In genomic region chrX:48021026-48021900, GRCh38 we compare ENCODE assay signal across 1 cellular context.
TF ChIP-seq lines count a peak whose summit lies in the region.

No MANE protein-coding gene starts in this region.

TF ChIP-seq in HEK293, 187 proteins besides CTCF, POLR2A, EP300 and RAD21 (continued from another document):
- TF ChIP-seq, protein P1, sequence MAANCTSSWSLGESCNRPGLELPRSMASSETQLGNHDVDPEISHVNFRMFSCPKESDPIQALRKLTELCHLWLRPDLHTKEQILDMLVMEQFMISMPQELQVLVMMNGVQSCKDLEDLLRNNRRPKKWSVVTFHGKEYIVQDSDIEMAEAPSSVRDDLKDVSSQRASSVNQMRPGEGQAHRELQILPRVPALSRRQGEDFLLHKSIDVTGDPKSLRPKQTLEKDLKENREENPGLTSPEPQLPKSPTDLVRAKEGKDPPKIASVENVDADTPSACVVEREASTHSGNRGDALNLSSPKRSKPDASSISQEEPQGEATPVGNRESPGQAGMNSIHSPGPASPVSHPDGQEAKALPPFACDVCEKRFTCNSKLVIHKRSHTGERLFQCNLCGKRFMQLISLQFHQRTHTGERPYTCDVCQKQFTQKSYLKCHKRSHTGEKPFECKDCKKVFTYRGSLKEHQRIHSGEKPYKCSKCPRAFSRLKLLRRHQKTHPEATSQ (tag by site-specific recombination; IDR thresholded peaks at IDR 0.05), result no peak
- TF ChIP-seq ZNF843 (tag by site-specific recombination; IDR thresholded peaks at IDR 0.05) (no peak), ZNF514 (tag by site-specific recombination; IDR thresholded peaks at IDR 0.05) (no peak), MEIS1 (CRISPR knock-in tag; IDR thresholded peaks at IDR 0.05; ENCODE audit: borderline replicate concordance) (no peak), ZNF768 (tag by site-specific recombination; IDR thresholded peaks at IDR 0.05) (no peak), ZNF837 (tag by site-specific recombination; IDR thresholded peaks at IDR 0.05) (no peak), ZNF202 (tag by site-specific recombination; IDR thresholded peaks at IDR 0.05; ENCODE audit: borderline replicate concordance) (no peak), ZNF175 (tag by site-specific recombination; IDR thresholded peaks at IDR 0.05) (no peak), ZNF48 (tag by site-specific recombination; IDR thresholded peaks at IDR 0.05) (no peak), ZNF596 (tag by site-specific recombination; IDR thresholded peaks at IDR 0.05) (no peak), ZNF560 (tag by site-specific recombination; IDR thresholded peaks at IDR 0.05; ENCODE audit: borderline replicate concordance) (no peak), ZNF654 (tag by site-specific recombination; IDR thresholded peaks at IDR 0.05; ENCODE audit: low read depth) (no peak), SP3 (tag by site-specific recombination; IDR thresholded peaks at IDR 0.05) (peak; percentile 65), ZNF274 (IDR thresholded peaks at IDR 0.05; ENCODE audit: low read length) (no peak), ZNF274 (tag by site-specific recombination; IDR thresholded peaks at IDR 0.05; ENCODE audit: borderline replicate concordance) (no peak), SCRT1 (tag by site-specific recombination; IDR thresholded peaks at IDR 0.05; ENCODE audit: borderline replicate concordance) (peak; percentile 94), ZNF112 (tag by site-specific recombination; IDR thresholded peaks at IDR 0.05) (no peak), ZNF23 (tag by site-specific recombination; IDR thresholded peaks at IDR 0.05; ENCODE audit: borderline replicate concordance) (no peak), KLF9 (tag by site-specific recombination; IDR thresholded peaks at IDR 0.05; ENCODE audit: low read depth) (no peak), ZBTB17 (tag by site-specific recombination; IDR thresholded peaks at IDR 0.05) (peak; percentile 83), ZNF660 (tag by site-specific recombination; IDR thresholded peaks at IDR 0.05) (0 out of 2 replicates have a peak, but pooled peaks have one; percentile 3), ZNF561 (tag by site-specific recombination; IDR thresholded peaks at IDR 0.05; ENCODE audit: borderline replicate concordance) (no peak), OVOL3 (tag by site-specific recombination; IDR thresholded peaks at IDR 0.05) (no peak), KLF1 (tag by site-specific recombination; IDR thresholded peaks at IDR 0.05) (no peak), SP7 (tag by site-specific recombination; IDR thresholded peaks at IDR 0.05) (peak; percentile 67; the same call in 1 of the 2 replicates), ZNF488 (tag by site-specific recombination; IDR thresholded peaks at IDR 0.05) (no peak), ZNF174 (tag by site-specific recombination; IDR thresholded peaks at IDR 0.05) (no peak), KLF16 (tag by site-specific recombination; IDR thresholded peaks at IDR 0.05) (no peak), ZNF366 (tag by site-specific recombination; conservative IDR thresholded peaks at IDR 0.05) (no peak), ZNF585B (tag by site-specific recombination; IDR thresholded peaks at IDR 0.05) (0 out of 2 replicates have a peak, but pooled peaks have one; percentile 26), ZNF155 (tag by site-specific recombination; IDR thresholded peaks at IDR 0.05) (no peak), ZBTB48 (tag by site-specific recombination; IDR thresholded peaks at IDR 0.05) (0 out of 2 replicates have a peak, but pooled peaks have one; percentile 54), AEBP2 (tag by site-specific recombination; IDR thresholded peaks at IDR 0.05; ENCODE audit: borderline replicate concordance) (no peak), ZNF324 (tag by site-specific recombination; IDR thresholded peaks at IDR 0.05) (0 out of 2 replicates have a peak, but pooled peaks have one; percentile 33), ZNF24 (tag by site-specific recombination; IDR thresholded peaks at IDR 0.05) (no peak), ZNF776 (tag by site-specific recombination; IDR thresholded peaks at IDR 0.05; ENCODE audit: borderline replicate concordance) (no peak), ZNF513 (tag by site-specific recombination; IDR thresholded peaks at IDR 0.05) (no peak), ZNF624 (tag by site-specific recombination; IDR thresholded peaks at IDR 0.05) (no peak), ZNF777 (tag by site-specific recombination; IDR thresholded peaks at IDR 0.05; ENCODE audit: borderline replicate concordance) (0 out of 2 replicates have a peak, but pooled peaks have one; percentile 22)
- TF ChIP-seq, protein P2, sequence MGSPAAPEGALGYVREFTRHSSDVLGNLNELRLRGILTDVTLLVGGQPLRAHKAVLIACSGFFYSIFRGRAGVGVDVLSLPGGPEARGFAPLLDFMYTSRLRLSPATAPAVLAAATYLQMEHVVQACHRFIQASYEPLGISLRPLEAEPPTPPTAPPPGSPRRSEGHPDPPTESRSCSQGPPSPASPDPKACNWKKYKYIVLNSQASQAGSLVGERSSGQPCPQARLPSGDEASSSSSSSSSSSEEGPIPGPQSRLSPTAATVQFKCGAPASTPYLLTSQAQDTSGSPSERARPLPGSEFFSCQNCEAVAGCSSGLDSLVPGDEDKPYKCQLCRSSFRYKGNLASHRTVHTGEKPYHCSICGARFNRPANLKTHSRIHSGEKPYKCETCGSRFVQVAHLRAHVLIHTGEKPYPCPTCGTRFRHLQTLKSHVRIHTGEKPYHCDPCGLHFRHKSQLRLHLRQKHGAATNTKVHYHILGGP (tag by site-specific recombination; IDR thresholded peaks at IDR 0.05), result no peak
- TF ChIP-seq, protein P3, sequence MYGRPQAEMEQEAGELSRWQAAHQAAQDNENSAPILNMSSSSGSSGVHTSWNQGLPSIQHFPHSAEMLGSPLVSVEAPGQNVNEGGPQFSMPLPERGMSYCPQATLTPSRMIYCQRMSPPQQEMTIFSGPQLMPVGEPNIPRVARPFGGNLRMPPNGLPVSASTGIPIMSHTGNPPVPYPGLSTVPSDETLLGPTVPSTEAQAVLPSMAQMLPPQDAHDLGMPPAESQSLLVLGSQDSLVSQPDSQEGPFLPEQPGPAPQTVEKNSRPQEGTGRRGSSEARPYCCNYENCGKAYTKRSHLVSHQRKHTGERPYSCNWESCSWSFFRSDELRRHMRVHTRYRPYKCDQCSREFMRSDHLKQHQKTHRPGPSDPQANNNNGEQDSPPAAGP (tag by site-specific recombination; IDR thresholded peaks at IDR 0.05), result peak; percentile 49
- TF ChIP-seq, protein P4, sequence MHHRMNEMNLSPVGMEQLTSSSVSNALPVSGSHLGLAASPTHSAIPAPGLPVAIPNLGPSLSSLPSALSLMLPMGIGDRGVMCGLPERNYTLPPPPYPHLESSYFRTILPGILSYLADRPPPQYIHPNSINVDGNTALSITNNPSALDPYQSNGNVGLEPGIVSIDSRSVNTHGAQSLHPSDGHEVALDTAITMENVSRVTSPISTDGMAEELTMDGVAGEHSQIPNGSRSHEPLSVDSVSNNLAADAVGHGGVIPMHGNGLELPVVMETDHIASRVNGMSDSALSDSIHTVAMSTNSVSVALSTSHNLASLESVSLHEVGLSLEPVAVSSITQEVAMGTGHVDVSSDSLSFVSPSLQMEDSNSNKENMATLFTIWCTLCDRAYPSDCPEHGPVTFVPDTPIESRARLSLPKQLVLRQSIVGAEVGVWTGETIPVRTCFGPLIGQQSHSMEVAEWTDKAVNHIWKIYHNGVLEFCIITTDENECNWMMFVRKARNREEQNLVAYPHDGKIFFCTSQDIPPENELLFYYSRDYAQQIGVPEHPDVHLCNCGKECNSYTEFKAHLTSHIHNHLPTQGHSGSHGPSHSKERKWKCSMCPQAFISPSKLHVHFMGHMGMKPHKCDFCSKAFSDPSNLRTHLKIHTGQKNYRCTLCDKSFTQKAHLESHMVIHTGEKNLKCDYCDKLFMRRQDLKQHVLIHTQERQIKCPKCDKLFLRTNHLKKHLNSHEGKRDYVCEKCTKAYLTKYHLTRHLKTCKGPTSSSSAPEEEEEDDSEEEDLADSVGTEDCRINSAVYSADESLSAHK (tag by site-specific recombination; IDR thresholded peaks at IDR 0.05), result no peak
- TF ChIP-seq, protein P5, sequence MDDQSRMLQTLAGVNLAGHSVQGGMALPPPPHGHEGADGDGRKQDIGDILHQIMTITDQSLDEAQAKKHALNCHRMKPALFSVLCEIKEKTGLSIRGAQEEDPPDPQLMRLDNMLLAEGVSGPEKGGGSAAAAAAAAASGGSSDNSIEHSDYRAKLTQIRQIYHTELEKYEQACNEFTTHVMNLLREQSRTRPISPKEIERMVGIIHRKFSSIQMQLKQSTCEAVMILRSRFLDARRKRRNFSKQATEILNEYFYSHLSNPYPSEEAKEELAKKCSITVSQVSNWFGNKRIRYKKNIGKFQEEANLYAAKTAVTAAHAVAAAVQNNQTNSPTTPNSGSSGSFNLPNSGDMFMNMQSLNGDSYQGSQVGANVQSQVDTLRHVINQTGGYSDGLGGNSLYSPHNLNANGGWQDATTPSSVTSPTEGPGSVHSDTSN (CRISPR knock-in tag; IDR thresholded peaks at IDR 0.05), result no peak
- TF ChIP-seq, protein P6, sequence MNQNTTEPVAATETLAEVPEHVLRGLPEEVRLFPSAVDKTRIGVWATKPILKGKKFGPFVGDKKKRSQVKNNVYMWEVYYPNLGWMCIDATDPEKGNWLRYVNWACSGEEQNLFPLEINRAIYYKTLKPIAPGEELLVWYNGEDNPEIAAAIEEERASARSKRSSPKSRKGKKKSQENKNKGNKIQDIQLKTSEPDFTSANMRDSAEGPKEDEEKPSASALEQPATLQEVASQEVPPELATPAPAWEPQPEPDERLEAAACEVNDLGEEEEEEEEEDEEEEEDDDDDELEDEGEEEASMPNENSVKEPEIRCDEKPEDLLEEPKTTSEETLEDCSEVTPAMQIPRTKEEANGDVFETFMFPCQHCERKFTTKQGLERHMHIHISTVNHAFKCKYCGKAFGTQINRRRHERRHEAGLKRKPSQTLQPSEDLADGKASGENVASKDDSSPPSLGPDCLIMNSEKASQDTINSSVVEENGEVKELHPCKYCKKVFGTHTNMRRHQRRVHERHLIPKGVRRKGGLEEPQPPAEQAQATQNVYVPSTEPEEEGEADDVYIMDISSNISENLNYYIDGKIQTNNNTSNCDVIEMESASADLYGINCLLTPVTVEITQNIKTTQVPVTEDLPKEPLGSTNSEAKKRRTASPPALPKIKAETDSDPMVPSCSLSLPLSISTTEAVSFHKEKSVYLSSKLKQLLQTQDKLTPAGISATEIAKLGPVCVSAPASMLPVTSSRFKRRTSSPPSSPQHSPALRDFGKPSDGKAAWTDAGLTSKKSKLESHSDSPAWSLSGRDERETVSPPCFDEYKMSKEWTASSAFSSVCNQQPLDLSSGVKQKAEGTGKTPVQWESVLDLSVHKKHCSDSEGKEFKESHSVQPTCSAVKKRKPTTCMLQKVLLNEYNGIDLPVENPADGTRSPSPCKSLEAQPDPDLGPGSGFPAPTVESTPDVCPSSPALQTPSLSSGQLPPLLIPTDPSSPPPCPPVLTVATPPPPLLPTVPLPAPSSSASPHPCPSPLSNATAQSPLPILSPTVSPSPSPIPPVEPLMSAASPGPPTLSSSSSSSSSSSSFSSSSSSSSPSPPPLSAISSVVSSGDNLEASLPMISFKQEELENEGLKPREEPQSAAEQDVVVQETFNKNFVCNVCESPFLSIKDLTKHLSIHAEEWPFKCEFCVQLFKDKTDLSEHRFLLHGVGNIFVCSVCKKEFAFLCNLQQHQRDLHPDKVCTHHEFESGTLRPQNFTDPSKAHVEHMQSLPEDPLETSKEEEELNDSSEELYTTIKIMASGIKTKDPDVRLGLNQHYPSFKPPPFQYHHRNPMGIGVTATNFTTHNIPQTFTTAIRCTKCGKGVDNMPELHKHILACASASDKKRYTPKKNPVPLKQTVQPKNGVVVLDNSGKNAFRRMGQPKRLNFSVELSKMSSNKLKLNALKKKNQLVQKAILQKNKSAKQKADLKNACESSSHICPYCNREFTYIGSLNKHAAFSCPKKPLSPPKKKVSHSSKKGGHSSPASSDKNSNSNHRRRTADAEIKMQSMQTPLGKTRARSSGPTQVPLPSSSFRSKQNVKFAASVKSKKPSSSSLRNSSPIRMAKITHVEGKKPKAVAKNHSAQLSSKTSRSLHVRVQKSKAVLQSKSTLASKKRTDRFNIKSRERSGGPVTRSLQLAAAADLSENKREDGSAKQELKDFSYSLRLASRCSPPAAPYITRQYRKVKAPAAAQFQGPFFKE (tag by site-specific recombination; IDR thresholded peaks at IDR 0.05; ENCODE audit: borderline replicate concordance), result no peak
